ENCODE assay signal across 8 cellular contexts in genomic region chr2:54522624-54523281, GRCh38.
DNase-seq lines count a peak whose midpoint lies in the region; TF ChIP-seq lines count a peak whose summit lies in the region.

No MANE protein-coding gene starts in this region.

- no peak overlapping the region for H3K9ac ChIP-seq in GM23248

- H3K27ac ChIP-seq in GM23248: no peak overlapping the region
- H3K27ac ChIP-seq in left ventricle myocardium inferior (replicated peaks): peak overlapping the region; percentile 83

- DNase-seq in ELR (ENCODE audit: low read depth) (peak; percentile 73), GM23248 (peak; percentile 59), LNCaP clone FGC (ENCODE audit: low read depth) (peak; percentile 15), RPMI8226 (peak; percentile 84), left ventricle myocardium inferior (no peak), GOT3 (lab: John Stamatoyannopoulos, UW) (no peak)
- DNase-seq in activated effector memory CD4-positive, alpha-beta T cell treated with anti-CD3 and anti-CD28 coated beads, Interleukin-2, amount 50 U/mL, for 16 hours: peak; percentile 81
- peak; percentile 33 for DNase-seq in stimulated activated CD4-positive, alpha-beta T cell treated with anti-CD3 and anti-CD28 coated beads, Interleukin-12 subunit alpha, Interleukin-12 subunit beta, amount 100 ng/mL, for 4 hours

- whole genome bisulfite sequencing in GM23248 (ENCODE audit: low coverage in 1 of 2, low lambda C conversion rate in 2 of 2, missing lambda C conversion rate in 2 of 2), 2 experiments: 51 to 63% methylated on average over 5 of the region's 5 CpGs

- peaks cover 41% of the 10 kb centered on the region for H3F3A ChIP-seq in GM23248 (ENCODE audit: insufficient read depth)

- H3K9me2 ChIP-seq in GM23248 (ENCODE audit: insufficient read depth): no peaks in the 10 kb centered on the region

- no peaks in the 10 kb centered on the region for H3K27me3 ChIP-seq in GM23248 (replicated peaks; ENCODE audit: insufficient read depth)
- H3K27me3 ChIP-seq in left ventricle myocardium inferior (ENCODE audit: low read depth): no peaks in the 10 kb centered on the region

- H3K36me3 ChIP-seq in GM23248 (ENCODE audit: low read depth) (peaks cover 11% of the 10 kb centered on the region; the same call in 1 of the 2 replicates), left ventricle myocardium inferior (peaks cover 21% of the 10 kb centered on the region)

- H3K4me2 ChIP-seq in GM23248 (ENCODE audit: unreplicated experiment): no peak overlapping the region

- H3K4me3 ChIP-seq in GM23248: no peak overlapping the region
- H3K4me3 ChIP-seq in LNCaP clone FGC (ENCODE audit: low read depth, low read length): no peak overlapping the region
- no peak overlapping the region for H3K4me3 ChIP-seq in left ventricle myocardium inferior

- intact Hi-C loops in left ventricle myocardium inferior (cut with micrococcal nuclease): loop anchor here (10.0 kb wide), 2 partner anchors 112 to 182 kb away; no protein-coding TSS in a partner anchor

- TF ChIP-seq CTCF in LNCaP clone FGC (IDR thresholded peaks at IDR 0.05; ENCODE audit: control insufficient read depth, extremely low read depth, insufficient read depth) (peak; percentile 47), left ventricle myocardium inferior (IDR thresholded peaks at IDR 0.05; ENCODE audit: borderline replicate concordance) (peak; percentile 71)

- H3K79me2 ChIP-seq in GM23248 (ENCODE audit: insufficient read depth): peaks cover 92% of the 10 kb centered on the region

- in situ Hi-C loops in GM23248 (cut with MboI): no loop called here

- H3K9me3 ChIP-seq in GM23248 (ENCODE audit: low read depth): no peaks in the 10 kb centered on the region
- H3K9me3 ChIP-seq in left ventricle myocardium inferior (replicated peaks): no peaks in the 10 kb centered on the region

- no peaks in the 10 kb centered on the region for H4K20me1 ChIP-seq in GM23248 (ENCODE audit: insufficient read depth)

- no peak overlapping the region for H2AFZ ChIP-seq in GM23248

- peaks cover 50% of the 10 kb centered on the region for H3K4me1 ChIP-seq in GM23248 (ENCODE audit: insufficient read depth)
- H3K4me1 ChIP-seq in left ventricle myocardium inferior: peaks cover 99% of the 10 kb centered on the region

Comparison
In these comparisons a context has a peak if more than half of its experiments do, and no peak if none do; other contexts are left out.
1. DNase-seq: peak in ELR (single experiment), GM23248 (single experiment), LNCaP clone FGC (single experiment), RPMI8226 (single experiment), activated effector memory CD4-positive, alpha-beta T cell treated with anti-CD3 and anti-CD28 coated beads, Interleukin-2, amount 50 U/mL, for 16 hours (single experiment) and stimulated activated CD4-positive, alpha-beta T cell treated with anti-CD3 and anti-CD28 coated beads, Interleukin-12 subunit alpha, Interleukin-12 subunit beta, amount 100 ng/mL, for 4 hours (single experiment); none in left ventricle myocardium inferior (single experiment) and GOT3 (single experiment).